In the genomic region with DNA sequence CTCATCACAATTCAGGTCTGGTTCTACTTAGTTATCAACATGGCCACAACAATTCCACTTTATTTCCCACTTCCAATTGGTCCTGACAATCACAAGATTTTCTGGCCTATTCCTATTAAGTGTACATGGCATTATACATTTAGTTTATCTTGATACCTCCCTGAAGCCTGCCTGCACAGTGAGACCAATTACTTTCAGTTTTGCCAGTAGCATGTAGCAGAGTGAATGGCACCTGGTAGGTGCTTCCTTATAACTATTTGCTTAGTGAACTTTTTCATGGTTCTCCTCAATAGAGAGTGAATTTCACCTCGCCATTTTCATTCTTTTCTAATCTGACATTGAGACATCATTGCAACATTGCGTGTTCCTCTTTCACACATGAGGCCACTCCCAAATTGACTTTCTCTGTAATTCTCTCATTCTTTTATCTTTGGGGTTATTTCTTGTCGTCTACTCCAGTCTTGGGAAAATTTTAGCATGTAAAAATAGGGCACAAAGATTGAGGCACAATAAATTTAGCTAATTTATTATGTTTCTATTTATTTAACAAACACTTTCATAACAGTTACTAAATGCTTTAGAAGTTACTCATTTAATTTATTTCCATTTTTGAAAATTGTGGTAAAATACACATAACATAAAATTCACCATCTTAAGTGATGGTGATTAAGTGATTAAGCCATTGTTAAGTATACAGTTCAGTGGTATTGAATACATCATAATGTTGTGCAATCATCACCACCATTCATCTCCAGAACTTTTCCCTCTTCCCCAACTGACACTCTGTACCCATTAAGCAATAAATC, we compare ENCODE assay signal across 25 cellular contexts.
DNase-seq lines count a peak whose midpoint lies in the region; FAIRE-seq and TF ChIP-seq lines count a peak whose summit lies in the region.
"Had no signal": no experiment of that assay in that cellular context is flagged by ENCODE, and none has a peak within 500 bp of the region (broad histone marks: within the 10 kb centered on the region; RNA-seq: fewer than 3 reads in every experiment).

No MANE protein-coding gene starts in this region.

- H3K9me3 ChIP-seq in small intestine (ENCODE audit: control insufficient read depth, low read depth): peaks cover 2% of the 10 kb centered on the region
- H3K9me3 ChIP-seq: HAP-1, SJSA1 had no signal

- no peaks in the 10 kb centered on the region for H3K4me1 ChIP-seq in small intestine (ENCODE audit: control insufficient read depth in 2 of 2, insufficient read depth in 1 of 2, low read depth in 1 of 2, low read length in 1 of 2)
- H3K4me1 ChIP-seq: HAP-1, neural progenitor cell, SJSA1, stomach, uterus had no signal

- no peak overlapping the region for H3K4me3 ChIP-seq in small intestine (ENCODE audit: low read depth in 1 of 2, low read length in 2 of 2)
- H3K4me3 ChIP-seq in brain microvascular endothelial cell (ENCODE audit: low read depth, low read length): no peak overlapping the region
- H3K4me3 ChIP-seq: coronary artery, HAP-1, neural progenitor cell, right atrium auricular region, SJSA1, spleen, stomach, uterus had no signal

- DNase-seq in HCEC 1CT: peak; percentile 4
- DNase-seq in NOMO-1 (lab: John Stamatoyannopoulos, UW; ENCODE audit: unreplicated experiment in 2 of 2): peak; percentile 43 to 92
- peak; percentile 1 for DNase-seq in small intestine
- no peak for DNase-seq in stimulated activated naive CD4-positive, alpha-beta T cell (lab: John Stamatoyannopoulos, UW)
- DNase-seq in GM10248 (ENCODE audit: extremely low spot score): no peak
- no peak for DNase-seq in brain microvascular endothelial cell
- DNase-seq: ACHN; activated gamma-delta T cell; activated T-cell treated with anti-CD3 and anti-CD28 coated beads, Interleukin-2, amount 50 U/mL, for 24 hours; caudate nucleus; effector CD8-positive, alpha-beta T cell; NCI-H2029; NCI-H526; spleen; stimulated activated CD4-positive, alpha-beta T cell treated with anti-CD3 and anti-CD28 coated beads, Interleukin-2, amount 100 ng/mL, for 24 hours; stomach; T-helper 1 cell; uterus had no signal

- 79 to 86% (median 86%) methylated on average over 3 of the region's 3 CpGs for WGBS in small intestine, 3 donors

- CTCF ChIA-PET in GM10248 (lab: Yijun Ruan, JAX): no interaction called here

- TF ChIP-seq CTCF in GM10248 (IDR thresholded peaks at IDR 0.05; ENCODE audit: control extremely low read depth, extremely low read depth, low read depth, missing control alignments) (no peak), brain microvascular endothelial cell (IDR thresholded peaks at IDR 0.05; ENCODE audit: low read depth, low read length, missing control alignments) (no peak)

- POLR2A ChIA-PET in GM10248 (lab: Yijun Ruan, JAX): no interaction called here

- H3K27ac ChIP-seq in small intestine (ENCODE audit: low read depth in 1 of 2, low read length in 1 of 2) (no peak overlapping the region), brain microvascular endothelial cell (no peak overlapping the region)
- H3K27ac ChIP-seq: coronary artery, neural progenitor cell, right atrium auricular region, SJSA1, stomach, uterus had no signal

- FAIRE-seq in TTC549 (lab: Jason Lieb, UNC) (peak; percentile 5), small intestine (lab: Jason Lieb, UNC) (no peak)
- FAIRE-seq: GM12892 had no signal

- no peaks in the 10 kb centered on the region for H3K36me3 ChIP-seq in small intestine (ENCODE audit: control insufficient read depth in 2 of 2, insufficient read depth in 2 of 2, low read length in 2 of 2)
- no peaks in the 10 kb centered on the region for H3K36me3 ChIP-seq in brain microvascular endothelial cell (replicated peaks)
- H3K36me3 ChIP-seq: HAP-1, neural progenitor cell, right atrium auricular region, SJSA1, uterus had no signal

- in situ Hi-C loops in brain microvascular endothelial cell (cut with HindIII; ENCODE audit: low pct_ligation_motif_present, low sequenced_read_pairs): no loop called here

- H3K27me3 ChIP-seq in small intestine (ENCODE audit: control insufficient read depth in 2 of 2, insufficient read depth in 2 of 2, low read length in 2 of 2) (no peaks in the 10 kb centered on the region), brain microvascular endothelial cell (replicated peaks) (no peaks in the 10 kb centered on the region)
- H3K27me3 ChIP-seq: neural progenitor cell, right atrium auricular region, SJSA1, spleen, stomach, uterus had no signal

Comparison
In these comparisons a context has a peak if more than half of its experiments do, and no peak if none do; other contexts are left out.
1. DNase-seq: peak in HCEC 1CT (single experiment), NOMO-1 (2 of 2) and small intestine (single experiment); none in stimulated activated naive CD4-positive, alpha-beta T cell (0 of 6), GM10248 (single experiment) and brain microvascular endothelial cell (single experiment).